Comparison of ENCODE assay signal across 19 cellular contexts in genomic region chr5:89844548-89844947, GRCh38.
DNase-seq lines count a peak whose midpoint lies in the region; ATAC-seq, FAIRE-seq and TF ChIP-seq lines count a peak whose summit lies in the region.
"Had no signal": no experiment of that assay in that cellular context is flagged by ENCODE, and none has a peak within 500 bp of the region (broad histone marks: within the 10 kb centered on the region; RNA-seq: fewer than 3 reads in every experiment).

No MANE protein-coding gene starts in this region.

- no peaks in the 10 kb centered on the region for H4K20me1 ChIP-seq in H9 (ENCODE audit: control insufficient read depth, insufficient read depth, insufficient read length)
- H4K20me1 ChIP-seq in H1 (replicated peaks in 1 of 2; ENCODE audit: control insufficient read depth in 1 of 2, insufficient read depth in 2 of 2, low read length in 2 of 2), result no peaks in the 10 kb centered on the region

- H3K4me3 Mint-ChIP-seq in H9, result no peak overlapping the region; a peak in 1 of 5 replicates
- H3K4me3 Mint-ChIP-seq in activated CD4-positive, alpha-beta memory T cell treated with anti-CD3 and anti-CD28 coated beads for 36 hours, result no peak overlapping the region

- H3K4me1 ChIP-seq in H9 (ENCODE audit: insufficient read depth, low read length), result peaks cover 6% of the 10 kb centered on the region; the same call in 1 of the 2 replicates
- peaks cover 0 to 11% (median 8%) of the 10 kb centered on the region in 4 experiments; a peak in 4 of 7 replicates for H3K4me1 ChIP-seq in H1 (replicated peaks in 1 of 4; ENCODE audit: control insufficient read depth in 3 of 4, insufficient read depth in 4 of 4, low read length in 3 of 4)
- H3K4me1 ChIP-seq in mesendoderm (ENCODE audit: control insufficient read depth, low read depth, low read length), result peaks cover 5% of the 10 kb centered on the region
- H3K4me1 ChIP-seq: Peyer's patch had no signal

- H3K27me3 Mint-ChIP-seq in H9 (ENCODE audit: low read depth), result no peaks in the 10 kb centered on the region
- no peaks in the 10 kb centered on the region for H3K27me3 Mint-ChIP-seq in activated CD4-positive, alpha-beta memory T cell treated with anti-CD3 and anti-CD28 coated beads for 36 hours
- H3K27me3 Mint-ChIP-seq: IgD-negative memory B cell had no signal

- H3K27me3 ChIP-seq in GM06990 (replicated peaks; ENCODE audit: control insufficient read depth, insufficient read depth, low read length), result no peaks in the 10 kb centered on the region
- H3K27me3 ChIP-seq in H9 (ENCODE audit: insufficient read depth, low read length), result no peaks in the 10 kb centered on the region
- no peaks in the 10 kb centered on the region for H3K27me3 ChIP-seq in H1 (replicated peaks in 1 of 4; ENCODE audit: control insufficient read depth in 3 of 4, extremely low read depth in 1 of 4, insufficient read depth in 3 of 4, low read length in 3 of 4)
- H3K27me3 ChIP-seq in mesendoderm (ENCODE audit: insufficient read depth, low read length, poor library complexity), result no peaks in the 10 kb centered on the region
- H3K27me3 ChIP-seq: Peyer's patch had no signal

- H3K23ac ChIP-seq in H9 (ENCODE audit: insufficient read length, low read depth, low read length) (no peak overlapping the region), H1 (ENCODE audit: insufficient read length) (no peak overlapping the region), mesendoderm (ENCODE audit: low read length) (no peak overlapping the region)

- H3K9me3 Mint-ChIP-seq in H9, result no peaks in the 10 kb centered on the region
- no peaks in the 10 kb centered on the region for H3K9me3 Mint-ChIP-seq in activated CD4-positive, alpha-beta memory T cell treated with anti-CD3 and anti-CD28 coated beads for 36 hours

- H3K18ac ChIP-seq in H9 (ENCODE audit: insufficient read length, low read depth, low read length) (no peak overlapping the region), H1 (ENCODE audit: extremely low read depth, low read length) (no peak overlapping the region), mesendoderm (ENCODE audit: low read length) (no peak overlapping the region)

- H2AFZ ChIP-seq in H9 (ENCODE audit: low read length), result no peak overlapping the region
- H2AFZ ChIP-seq in H1 (ENCODE audit: low read length), result no peak overlapping the region; the same call in none of the 2 replicates

- no peak overlapping the region for H3K4ac ChIP-seq in H9 (ENCODE audit: low read depth, low read length)
- no peak overlapping the region for H3K4ac ChIP-seq in H1 (replicated peaks; ENCODE audit: insufficient read length, low read depth, low read length)
- H3K4ac ChIP-seq in mesendoderm (ENCODE audit: low read depth, low read length), result no peak overlapping the region

- H4K8ac ChIP-seq in H9 (replicated peaks; ENCODE audit: insufficient read length, low read depth, low read length), result no peak overlapping the region
- H4K8ac ChIP-seq in H1 (ENCODE audit: extremely low read depth, insufficient read depth, low read length), result no peak overlapping the region
- H4K8ac ChIP-seq in mesendoderm (ENCODE audit: low read depth, low read length), result no peak overlapping the region

- in situ Hi-C loops in G401 (cut with HindIII; ENCODE audit: low sequenced_read_pairs), result no loop called here

- H4K5ac ChIP-seq in H9 (ENCODE audit: insufficient read length, low read depth, low read length) (no peak overlapping the region), H1 (ENCODE audit: insufficient read length, low read depth, low read length) (no peak overlapping the region), mesendoderm (ENCODE audit: low read length) (no peak overlapping the region)

- H2BK120ac ChIP-seq in H9 (ENCODE audit: low read depth, low read length, poor library complexity, severe bottlenecking) (no peak overlapping the region), H1 (replicated peaks; ENCODE audit: low read depth, low read length) (no peak overlapping the region), mesendoderm (ENCODE audit: low read depth, low read length) (no peak overlapping the region)

- H3K23me2 ChIP-seq in H9 (ENCODE audit: insufficient read length, low read depth, low read length, poor library complexity, severe bottlenecking), result no peaks in the 10 kb centered on the region
- no peaks in the 10 kb centered on the region for H3K23me2 ChIP-seq in H1 (ENCODE audit: low read depth, low read length)

- intact Hi-C loops in activated CD4-positive, alpha-beta memory T cell treated with anti-CD3 and anti-CD28 coated beads for 36 hours (cut with micrococcal nuclease), result no loop called here

- POLR2A ChIA-PET in H1 (lab: Charles Lee; ENCODE audit: partially characterized antibody), result no interaction called here
- POLR2A ChIA-PET in activated CD4-positive, alpha-beta memory T cell treated with anti-CD3 and anti-CD28 coated beads for 36 hours (lab: Charles Lee), result no interaction called here

- H3K56ac ChIP-seq in H9 (ENCODE audit: insufficient read length, low read depth, low read length) (no peak overlapping the region), H1 (replicated peaks; ENCODE audit: insufficient read length, low read depth, low read length) (no peak overlapping the region), mesendoderm (ENCODE audit: low read length) (no peak overlapping the region)

- peaks cover 27 to 42% of the 10 kb centered on the region in 2 experiments for H3K4me1 Mint-ChIP-seq in H9
- no peaks in the 10 kb centered on the region for H3K4me1 Mint-ChIP-seq in activated CD4-positive, alpha-beta memory T cell treated with anti-CD3 and anti-CD28 coated beads for 36 hours (ENCODE audit: low read depth)

- CTCF ChIA-PET in H1 (lab: Charles Lee; ENCODE audit: partially characterized antibody), result no interaction called here
- CTCF ChIA-PET in activated CD4-positive, alpha-beta memory T cell treated with anti-CD3 and anti-CD28 coated beads for 36 hours (lab: Charles Lee), result no interaction called here

- H3K9me3 ChIP-seq in H9 (ENCODE audit: control insufficient read depth, low read depth, low read length) (no peaks in the 10 kb centered on the region), H1 (ENCODE audit: insufficient read depth in 2 of 2, low read depth in 1 of 2, low read length in 1 of 2) (no peaks in the 10 kb centered on the region)
- H3K9me3 ChIP-seq: Peyer's patch, SK-N-SH had no signal

- H2BK15ac ChIP-seq in H9 (ENCODE audit: low read depth, low read length) (no peak overlapping the region), H1 (ENCODE audit: low read length) (no peak overlapping the region), mesendoderm (replicated peaks; ENCODE audit: low read depth) (no peak overlapping the region)

- peak; percentile 5 for TF ChIP-seq CTCF in GM06990 (IDR thresholded peaks at IDR 0.05; ENCODE audit: insufficient read depth, low read length, poor library complexity, severe bottlenecking)
- 0 out of 3 replicates have a peak, but pooled peaks have one; percentile 9 for TF ChIP-seq CTCF in H9 (conservative IDR thresholded peaks at IDR 0.05)
- TF ChIP-seq CTCF in H1 (IDR thresholded peaks at IDR 0.05; ENCODE audit: control extremely low read depth in 1 of 3, insufficient read depth in 1 of 3, low read depth in 1 of 3, low read length in 3 of 3), result no peak

- H3K79me1 ChIP-seq in H9 (ENCODE audit: insufficient read depth, low read depth, low read length, poor library complexity, severe bottlenecking), result no peaks in the 10 kb centered on the region
- H3K79me1 ChIP-seq in H1 (ENCODE audit: low read depth, low read length), result no peaks in the 10 kb centered on the region
- no peaks in the 10 kb centered on the region for H3K79me1 ChIP-seq in mesendoderm (ENCODE audit: low read length)

- H4K91ac ChIP-seq in H9 (ENCODE audit: insufficient read length, low read depth, low read length), result no peak overlapping the region
- peak overlapping the region; percentile 11 for H4K91ac ChIP-seq in H1 (replicated peaks; ENCODE audit: insufficient read length, low read length)

- no peak for DNase-seq in GM06990 (ENCODE audit: extremely low read depth, insufficient read length)
- DNase-seq in H9, result peak; percentile 35
- no peak for DNase-seq in H1 (ENCODE audit: low read depth in 1 of 2, low spot score in 2 of 2)
- DNase-seq in mesendoderm, result peak; percentile 85
- DNase-seq in G401 (ENCODE audit: low spot score), result no peak
- no peak for DNase-seq in activated CD4-positive, alpha-beta memory T cell treated with anti-CD3 and anti-CD28 coated beads for 36 hours
- DNase-seq: C1 segment of cervical spinal cord, GOT3, NCI-H1417 treated with DMSO at 0.1 percent for 48 hours, NCI-H2029, NCI-H2171 treated with DMSO at 0.1 percent for 48 hours, Peyer's patch, Right ventricle myocardium superior, SK-N-SH had no signal

- H3T11ph ChIP-seq in H9 (ENCODE audit: low read length), result no peak overlapping the region

- ATAC-seq in HG02973 (IDR thresholded peaks at IDR 0.05; ENCODE audit: unreplicated experiment) (no peak), GM21825 (IDR thresholded peaks at IDR 0.05; ENCODE audit: unreplicated experiment) (no peak)

- no peak overlapping the region for H3K14ac ChIP-seq in H9 (ENCODE audit: insufficient read depth, low read length)
- no peak overlapping the region for H3K14ac ChIP-seq in H1 (ENCODE audit: insufficient read length)

- no peak for FAIRE-seq in H1 (lab: Jason Lieb, UNC)
- FAIRE-seq: G401.6, GM19239 had no signal

- H2BK20ac ChIP-seq in H9 (ENCODE audit: low read depth, low read length, poor library complexity, severe bottlenecking) (no peak overlapping the region), H1 (ENCODE audit: low read length) (0 out of 2 replicates have a peak overlapping the region, but pooled peaks have one; percentile 41)

- H3K4me3 ChIP-seq in GM06990 (replicated peaks; ENCODE audit: low read depth, low read length) (no peak overlapping the region), H1 (ENCODE audit: extremely low read depth in 1 of 4, insufficient read depth in 2 of 4, low read depth in 3 of 4, low read length in 4 of 4) (no peak overlapping the region), mesendoderm (ENCODE audit: low read length) (no peak overlapping the region)
- H3K4me3 ChIP-seq: Peyer's patch had no signal

- H3K27ac Mint-ChIP-seq in H9, result peak overlapping the region in 1 of 3 experiments; percentile 81; a peak in 1 of 7 replicates
- no peak overlapping the region for H3K27ac Mint-ChIP-seq in activated CD4-positive, alpha-beta memory T cell treated with anti-CD3 and anti-CD28 coated beads for 36 hours
- H3K27ac Mint-ChIP-seq: IgD-negative memory B cell had no signal

- H3K36me3 ChIP-seq in GM06990 (ENCODE audit: control insufficient read depth, insufficient read depth, low read length) (no peaks in the 10 kb centered on the region), H1 (ENCODE audit: control insufficient read depth in 2 of 4, insufficient read depth in 4 of 4, low read length in 3 of 4) (no peaks in the 10 kb centered on the region), mesendoderm (ENCODE audit: control insufficient read depth, insufficient read depth, low read length) (no peaks in the 10 kb centered on the region)
- H3K36me3 ChIP-seq: Peyer's patch had no signal

- H3K79me2 ChIP-seq in H9 (ENCODE audit: insufficient read depth, low read length) (no peaks in the 10 kb centered on the region), H1 (ENCODE audit: control insufficient read depth in 1 of 2, insufficient read depth in 2 of 2, low read length in 2 of 2) (no peaks in the 10 kb centered on the region), mesendoderm (ENCODE audit: control insufficient read depth, insufficient read depth, low read length) (no peaks in the 10 kb centered on the region)

- no peaks in the 10 kb centered on the region for H3K36me3 Mint-ChIP-seq in H9 (ENCODE audit: insufficient read depth in 1 of 3, low read depth in 3 of 3)
- H3K36me3 Mint-ChIP-seq in activated CD4-positive, alpha-beta memory T cell treated with anti-CD3 and anti-CD28 coated beads for 36 hours, result no peaks in the 10 kb centered on the region
- H3K36me3 Mint-ChIP-seq: IgD-negative memory B cell had no signal

- H3K27ac ChIP-seq in H9 (ENCODE audit: insufficient read length, low read depth, low read length) (no peak overlapping the region), H1 (ENCODE audit: low read depth, low read length) (0 out of 2 replicates have a peak overlapping the region, but pooled peaks have one; percentile 17), mesendoderm (ENCODE audit: low read depth, low read length) (no peak overlapping the region)
- H3K27ac ChIP-seq: Peyer's patch had no signal

- no peak overlapping the region for H2BK12ac ChIP-seq in H9 (ENCODE audit: insufficient read length, low read depth, low read length)
- no peak overlapping the region; the same call in none of the 2 replicates for H2BK12ac ChIP-seq in H1 (ENCODE audit: low read depth, low read length)

- TF ChIP-seq EP300 in H1 (IDR thresholded peaks at IDR 0.05; ENCODE audit: borderline replicate concordance in 1 of 2, low read depth in 2 of 2, low read length in 2 of 2), result no peak

- TF ChIP-seq POLR2A in H1 (IDR thresholded peaks at IDR 0.05; ENCODE audit: control extremely low read depth in 1 of 2, low read depth in 2 of 2, low read length in 2 of 2), result no peak

- H3K9ac ChIP-seq in H9 (ENCODE audit: extremely low read depth, insufficient read length, low read length) (no peak overlapping the region), H1 (replicated peaks in 1 of 4; ENCODE audit: extremely low read depth in 1 of 4, low read depth in 3 of 4, low read length in 3 of 4) (no peak overlapping the region), mesendoderm (ENCODE audit: low read length) (no peak overlapping the region)
- H3K9ac ChIP-seq: SK-N-SH had no signal

- H2AK5ac ChIP-seq in H9 (ENCODE audit: insufficient read length, low read length) (no peak overlapping the region), H1 (ENCODE audit: low read depth, low read length) (no peak overlapping the region), mesendoderm (ENCODE audit: low read length) (no peak overlapping the region)

- H2BK5ac ChIP-seq in H9 (ENCODE audit: insufficient read length, low read length), result no peak overlapping the region
- H2BK5ac ChIP-seq in H1 (ENCODE audit: low read depth, low read length), result no peak overlapping the region; the same call in 1 of the 2 replicates
- no peak overlapping the region for H2BK5ac ChIP-seq in mesendoderm (ENCODE audit: low read length)

- H3K4me2 ChIP-seq in H9 (ENCODE audit: insufficient read depth, insufficient read length, low read length) (no peak overlapping the region), H1 (ENCODE audit: insufficient read depth in 1 of 2, low read depth in 2 of 2, low read length in 2 of 2) (peak overlapping the region in 1 of 2 experiments; percentile 28; a peak in 1 of 4 replicates), mesendoderm (ENCODE audit: low read length) (no peak overlapping the region)
- H3K4me2 ChIP-seq: SK-N-SH had no signal

- TF ChIP-seq RAD21 in H1 (IDR thresholded peaks at IDR 0.05 in 1 of 2, conservative IDR thresholded peaks at IDR 0.05 in 1 of 2; ENCODE audit: low read depth in 2 of 2, low read length in 2 of 2), result peak in 1 of 2 experiments; percentile 42; a peak in 2 of 4 replicates

Comparison
In these comparisons a context has a peak if more than half of its experiments do, and no peak if none do; other contexts are left out.
1. DNase-seq: peak in H9 (single experiment) and mesendoderm (single experiment); none in GM06990 (single experiment), H1 (0 of 2), G401 (single experiment) and activated CD4-positive, alpha-beta memory T cell treated with anti-CD3 and anti-CD28 coated beads for 36 hours (single experiment).
2. CTCF ChIP-seq: peak in GM06990 (single experiment) and H9 (single experiment); none in H1 (0 of 3).